In genomic region chr17:7882068-7882467, GRCh38 we compare ENCODE assay signal across 18 cellular contexts. TPM values are rescaled to one million over a fixed set of nuclear protein-coding genes. Genes with fewer than 3 reads are reported as not detected.
DNase-seq lines count a peak whose midpoint lies in the region; ATAC-seq, FAIRE-seq and TF ChIP-seq lines count a peak whose summit lies in the region.
"Had no signal": no experiment of that assay in that cellular context is flagged by ENCODE, and none has a peak within 500 bp of the region (broad histone marks: within the 10 kb centered on the region; RNA-seq: fewer than 3 reads in every experiment).

No MANE protein-coding gene starts in this region.

- no peak overlapping the region for H3K4me3 Mint-ChIP-seq in astrocyte (ENCODE audit: unreplicated experiment)
- H3K4me3 Mint-ChIP-seq: activated CD8-positive, alpha-beta T cell treated with anti-CD3 and anti-CD28 coated beads, Interleukin-2, amount 10 ng/mL, durations not matched to agents 7 days and 5 days; activated naive CD8-positive, alpha-beta T cell; naive B cell had no signal

- intact Hi-C loops in transverse colon (cut with DNase I; ENCODE audit: low total_unique reads): no loop called here
- intact Hi-C loops in A673 (cut with micrococcal nuclease; ENCODE audit: unreplicated experiment): no loop called here

- CTCF ChIA-PET in A673 (lab: Charles Lee): no interaction called here

- H3K4me1 ChIP-seq in astrocyte (ENCODE audit: insufficient read depth, low read length) (peaks cover 13% of the 10 kb centered on the region), transverse colon (peaks cover 15 to 65% (median 44%) of the 10 kb centered on the region in 4 donors), A673 (ENCODE audit: insufficient read depth, low read length, poor library complexity, severe bottlenecking) (peaks cover 25% of the 10 kb centered on the region), HAP-1 (peaks cover 20% of the 10 kb centered on the region)

- in situ Hi-C loops in transverse colon (cut with MboI; ENCODE audit: low pct_ligation_motif_present in 1 of 4, low pct_unique_long_range_greater_than_20kb in 1 of 4, low sequenced_read_pairs in 3 of 4): no loop called here
- in situ Hi-C loops in HAP-1 (cut with MboI; ENCODE audit: low sequenced_read_pairs): no loop called here

- peak overlapping the region; percentile 25 for H3K9ac ChIP-seq in astrocyte (ENCODE audit: low read length)

- TF ChIP-seq POLR2A in transverse colon (IDR thresholded peaks at IDR 0.05): no peak

- H3K79me2 ChIP-seq in astrocyte (ENCODE audit: insufficient read depth, low read length): peaks cover 12% of the 10 kb centered on the region

- H3K27ac Mint-ChIP-seq in astrocyte (ENCODE audit: unreplicated experiment): no peak overlapping the region
- H3K27ac Mint-ChIP-seq: activated CD8-positive, alpha-beta T cell treated with anti-CD3 and anti-CD28 coated beads, Interleukin-2, amount 10 ng/mL, durations not matched to agents 7 days and 5 days; activated naive CD8-positive, alpha-beta T cell; naive B cell had no signal

- H3K9me3 ChIP-seq in astrocyte (ENCODE audit: insufficient read depth, low read depth, low read length) (no peaks in the 10 kb centered on the region), transverse colon (no peaks in the 10 kb centered on the region), A673 (ENCODE audit: low read depth, low read length, poor library complexity, severe bottlenecking) (no peaks in the 10 kb centered on the region), HAP-1 (no peaks in the 10 kb centered on the region)

- no peak overlapping the region for H3K4me3 ChIP-seq in astrocyte (ENCODE audit: insufficient read depth, low read depth, low read length)
- H3K4me3 ChIP-seq in transverse colon: no peak overlapping the region
- H3K4me3 ChIP-seq in A673 (ENCODE audit: low read depth, low read length, poor library complexity, severe bottlenecking): no peak overlapping the region
- H3K4me3 ChIP-seq in HAP-1: no peak overlapping the region

- no peaks in the 10 kb centered on the region for H3K9me3 Mint-ChIP-seq in astrocyte (ENCODE audit: unreplicated experiment)
- H3K9me3 Mint-ChIP-seq: naive B cell had no signal

- no peak overlapping the region for H2AFZ ChIP-seq in astrocyte (ENCODE audit: low read depth, low read length)

- no peak for ATAC-seq in GM21515 (IDR thresholded peaks at IDR 0.05; ENCODE audit: unreplicated experiment)
- ATAC-seq: activated CD8-positive, alpha-beta T cell treated with anti-CD3 and anti-CD28 coated beads, Interleukin-2, amount 10 ng/mL, durations not matched to agents 7 days and 5 days had no signal

- peak; percentile 20 for DNase-seq in activated naive CD4-positive, alpha-beta T cell treated with anti-CD3 and anti-CD28 coated beads, Interleukin-2, amount 50 U/mL, for 16 hours
- DNase-seq in activated naive CD4-positive, alpha-beta T cell treated with Interleukin-2 at 50 U/mL for 16 hours: no peak
- peak; percentile 45 for DNase-seq in NCI-H1092 (lab: John Stamatoyannopoulos, UW)
- DNase-seq in astrocyte (ENCODE audit: low read depth): no peak
- DNase-seq in transverse colon: no peak
- no peak for DNase-seq in A673 (ENCODE audit: low spot score)
- DNase-seq in HAP-1 (ENCODE audit: low spot score in 2 of 2): no peak
- DNase-seq: activated CD8-positive, alpha-beta T cell treated with anti-CD3 and anti-CD28 coated beads, Interleukin-2, amount 10 ng/mL, durations not matched to agents 7 days and 5 days; foreskin melanocyte; KG1; kidney glomerular epithelial cell; naive B cell; NK-92 treated with Interleukin-12 subunit alpha and Interleukin-12 subunit beta, amount 100 ng/mL, for 24 hours had no signal

- 64 to 73% methylated on average over 6 to 7 of the region's 7 CpGs for WGBS in transverse colon (ENCODE audit: low coverage in 1 of 2), 2 donors

- POLR2A ChIA-PET in A673 (lab: Charles Lee; ENCODE audit: low non-redundant PET): no interaction called here

- peak overlapping the region; percentile 12 for H3K4me2 ChIP-seq in astrocyte (ENCODE audit: low read length)

- H4K20me1 ChIP-seq in astrocyte (ENCODE audit: insufficient read depth, low read length): no peaks in the 10 kb centered on the region

- H3K27me3 Mint-ChIP-seq in astrocyte (ENCODE audit: low read depth, unreplicated experiment): no peaks in the 10 kb centered on the region
- H3K27me3 Mint-ChIP-seq: activated naive CD8-positive, alpha-beta T cell; naive B cell had no signal

- no peak for FAIRE-seq in astrocyte (lab: Jason Lieb, UNC)
- FAIRE-seq: colon, H54 had no signal

- no TSS peak for BruUV-seq in A673 (replicated peaks; lab: Mats Ljungman, UMichigan)

- H3K36me3 ChIP-seq in astrocyte (ENCODE audit: insufficient read depth, low read length) (peaks cover 14% of the 10 kb centered on the region), transverse colon (peaks cover 0 to 11% (median 0%) of the 10 kb centered on the region in 4 donors), A673 (ENCODE audit: insufficient read depth, low read length, poor library complexity, severe bottlenecking) (peaks cover 10% of the 10 kb centered on the region), HAP-1 (replicated peaks) (peaks cover 38% of the 10 kb centered on the region)

- TF ChIP-seq CTCF in astrocyte (IDR thresholded peaks at IDR 0.05; ENCODE audit: insufficient read depth, low read depth, low read length) (no peak), transverse colon (IDR thresholded peaks at IDR 0.05) (no peak), A673 (conservative IDR thresholded peaks at IDR 0.05; ENCODE audit: low read depth, low read length) (no peak)

- TF ChIP-seq EP300 in transverse colon (IDR thresholded peaks at IDR 0.05; ENCODE audit: low read depth): no peak

- no peaks in the 10 kb centered on the region for H3K27me3 ChIP-seq in astrocyte (ENCODE audit: insufficient read depth, low read length)
- no peaks in the 10 kb centered on the region for H3K27me3 ChIP-seq in transverse colon
- H3K27me3 ChIP-seq in A673 (replicated peaks; ENCODE audit: insufficient read depth, low read depth, low read length, poor library complexity): no peaks in the 10 kb centered on the region
- no peaks in the 10 kb centered on the region for H3K27me3 ChIP-seq in HAP-1 (ENCODE audit: low read depth)

- no peaks in the 10 kb centered on the region for H3K4me1 Mint-ChIP-seq in astrocyte (ENCODE audit: low read depth, unreplicated experiment)

- H3K36me3 Mint-ChIP-seq in astrocyte (ENCODE audit: low read depth, unreplicated experiment): no peaks in the 10 kb centered on the region
- H3K36me3 Mint-ChIP-seq: activated naive CD8-positive, alpha-beta T cell; naive B cell had no signal

- no peak overlapping the region for H3K27ac ChIP-seq in astrocyte (ENCODE audit: low read depth, low read length)
- H3K27ac ChIP-seq in transverse colon: peak overlapping the region; percentile 93 to 99 (median 96)
- no peak overlapping the region for H3K27ac ChIP-seq in A673 (ENCODE audit: low read depth, low read length, poor library complexity, severe bottlenecking)
- H3K27ac ChIP-seq: C4-2B had no signal

RNA-seq across cellular contexts. Expression of gene CHD3, which starts 6.5 kb away (rescaled TPM):
- total RNA-seq in astrocyte (109 and 111 TPM in 2 replicates), transverse colon (10 to 100 TPM; 53.0 to 71.6 (median 62.0) TPM), A673 (2021) (249 and 264 TPM in 2 replicates)

RNA-seq across cellular contexts. Expression of gene CYB5D1, which starts 24.3 kb away (rescaled TPM):
- total RNA-seq in astrocyte (19.5 and 21.1 TPM in 2 replicates), transverse colon (10 to 100 TPM in 1 of 4 donors, 1 to 10 TPM in 2, not detected in 1; 4.9 to 50.4 (median 9.6) TPM), A673 (2021) (16.9 and 18.7 TPM in 2 replicates)

RNA-seq across cellular contexts. Expression of gene NAA38, which starts 24.7 kb away (rescaled TPM):
- total RNA-seq in astrocyte: 56.2 and 60.2 TPM in 2 replicates
- total RNA-seq in transverse colon: 10 to 100 TPM; 59.8 to 95.3 (median 86.5) TPM
- total RNA-seq in A673 (2021): 64.3 and 67.7 TPM in 2 replicates

RNA-seq across cellular contexts. Expression of gene TMEM88, which starts 27.2 kb away (rescaled TPM):
- 25.3 and 33.7 TPM in 2 replicates for total RNA-seq in astrocyte
- 10 to 100 TPM in 1 of 4 donors, 1 to 10 TPM in 3; 2.4 to 13.1 (median 6.8) TPM for total RNA-seq in transverse colon
- total RNA-seq in A673 (2021): 1.7 and 3.0 TPM in 2 replicates

RNA-seq across cellular contexts. Expression of gene RNF227, which starts 34.0 kb away (rescaled TPM):
- total RNA-seq in astrocyte: 0.54 and 1.1 TPM in 2 replicates
- 1 to 10 TPM in 2 of 4 donors, under 1 TPM in 1, not detected in 1; 0.75 to 3.4 (median 2.7) TPM for total RNA-seq in transverse colon
- 0.83 and 1.1 TPM in 2 replicates for total RNA-seq in A673 (2021)

Comparison
In these comparisons a context has a peak if more than half of its experiments do, and no peak if none do; other contexts are left out.
1. DNase-seq: peak in activated naive CD4-positive, alpha-beta T cell treated with anti-CD3 and anti-CD28 coated beads, Interleukin-2, amount 50 U/mL, for 16 hours (single experiment) and NCI-H1092 (single experiment); none in activated naive CD4-positive, alpha-beta T cell treated with Interleukin-2 at 50 U/mL for 16 hours (single experiment), astrocyte (single experiment), transverse colon (single experiment), A673 (single experiment) and HAP-1 (0 of 2).
2. H3K27ac ChIP-seq: peak in transverse colon (4 of 4); none in astrocyte (single experiment) and A673 (single experiment).